Comparison of ENCODE assay signal across 21 cellular contexts in genomic region chr3:183492849-183493179, GRCh38.
DNase-seq lines count a peak whose midpoint lies in the region; ATAC-seq, FAIRE-seq and TF ChIP-seq lines count a peak whose summit lies in the region.
"Had no signal": no experiment of that assay in that cellular context is flagged by ENCODE, and none has a peak within 500 bp of the region (broad histone marks: within the 10 kb centered on the region; RNA-seq: fewer than 3 reads in every experiment).

No MANE protein-coding gene starts in this region.

- no peak for DNase-seq in activated naive CD4-positive, alpha-beta T cell treated with anti-CD3 and anti-CD28 coated beads, Interleukin-2, amount 50 U/mL, for 72 hours (ENCODE audit: low spot score in 2 of 2)
- DNase-seq in activated naive CD4-positive, alpha-beta T cell treated with anti-CD3 and anti-CD28 coated beads, Interleukin-2, amount 50 U/mL, for 16 hours, result no peak
- DNase-seq in amniotic epithelial cell (ENCODE audit: low read depth), result peak; percentile 51
- peak; percentile 64 for DNase-seq in epithelial cell of prostate (ENCODE audit: low read depth, low spot score)
- DNase-seq in DMS53 treated with DMSO at 0.1 percent for 48 hours (lab: John Stamatoyannopoulos, UW; ENCODE audit: unreplicated experiment), result no peak
- no peak for DNase-seq in GM12891 (ENCODE audit: insufficient read length, low spot score)
- DNase-seq in activated naive CD8-positive, alpha-beta T cell treated with anti-CD3 and anti-CD28 coated beads for 36 hours, result no peak
- DNase-seq: COR-L47, DMS153, HFFc6, MG63, NCI-H1092 treated with DMSO at 0.1 percent for 48 hours, NCI-H1694, NCI-H446 had no signal

- TF ChIP-seq POLR2A in GM12891 (IDR thresholded peaks at IDR 0.05; ENCODE audit: low read depth, low read length), result no peak

- no peak for ATAC-seq in activated naive CD4-positive, alpha-beta T cell treated with anti-CD3 and anti-CD28 coated beads, Interleukin-2, amount 50 U/mL, for 72 hours
- ATAC-seq in stimulated activated memory B cell treated with anti-CD40 and anti-IgM and Interleukin-4, amounts not matched to agents 10 μg/mL and 1 μg/mL and 100 μg/mL, for 72 hours, result no peak
- ATAC-seq: GM12878, Right ventricle myocardium inferior had no signal

- FAIRE-seq in GM12891 (lab: Jason Lieb, UNC), result no peak
- FAIRE-seq: GM12878, GM19239 had no signal

- no peak overlapping the region for H3K4me3 Mint-ChIP-seq in stimulated activated memory B cell treated with anti-CD40 and anti-IgM and Interleukin-4, amounts not matched to agents 10 μg/mL and 1 μg/mL and 100 μg/mL, for 72 hours
- H3K4me3 Mint-ChIP-seq in activated naive CD8-positive, alpha-beta T cell treated with anti-CD3 and anti-CD28 coated beads for 36 hours, result no peak overlapping the region
- H3K4me3 Mint-ChIP-seq: HFFc6 had no signal

- H3K27ac Mint-ChIP-seq in activated naive CD4-positive, alpha-beta T cell treated with anti-CD3 and anti-CD28 coated beads, Interleukin-2, amount 50 U/mL, for 72 hours, result peak overlapping the region; percentile 7 to 45
- peak overlapping the region; percentile 44 for H3K27ac Mint-ChIP-seq in stimulated activated memory B cell treated with anti-CD40 and anti-IgM and Interleukin-4, amounts not matched to agents 10 μg/mL and 1 μg/mL and 100 μg/mL, for 72 hours
- no peak overlapping the region for H3K27ac Mint-ChIP-seq in activated naive CD8-positive, alpha-beta T cell treated with anti-CD3 and anti-CD28 coated beads for 36 hours
- H3K27ac Mint-ChIP-seq: HFFc6 had no signal

- H3K36me3 Mint-ChIP-seq in activated naive CD4-positive, alpha-beta T cell treated with anti-CD3 and anti-CD28 coated beads, Interleukin-2, amount 50 U/mL, for 72 hours, result peaks cover 22 to 26% of the 10 kb centered on the region in 2 donors
- H3K36me3 Mint-ChIP-seq in stimulated activated memory B cell treated with anti-CD40 and anti-IgM and Interleukin-4, amounts not matched to agents 10 μg/mL and 1 μg/mL and 100 μg/mL, for 72 hours, result peaks cover 44% of the 10 kb centered on the region
- H3K36me3 Mint-ChIP-seq in activated naive CD8-positive, alpha-beta T cell treated with anti-CD3 and anti-CD28 coated beads for 36 hours, result peaks cover 26% of the 10 kb centered on the region

- peak overlapping the region; percentile 69 for H3K27ac ChIP-seq in epithelial cell of prostate
- H3K27ac ChIP-seq: C4-2B, KMS-11, PC-9 had no signal

- H3K27me3 Mint-ChIP-seq in stimulated activated memory B cell treated with anti-CD40 and anti-IgM and Interleukin-4, amounts not matched to agents 10 μg/mL and 1 μg/mL and 100 μg/mL, for 72 hours, result no peaks in the 10 kb centered on the region
- H3K27me3 Mint-ChIP-seq in activated naive CD8-positive, alpha-beta T cell treated with anti-CD3 and anti-CD28 coated beads for 36 hours, result no peaks in the 10 kb centered on the region

- H3K4me1 Mint-ChIP-seq in stimulated activated memory B cell treated with anti-CD40 and anti-IgM and Interleukin-4, amounts not matched to agents 10 μg/mL and 1 μg/mL and 100 μg/mL, for 72 hours, result peaks cover 8% of the 10 kb centered on the region
- H3K4me1 Mint-ChIP-seq in activated naive CD8-positive, alpha-beta T cell treated with anti-CD3 and anti-CD28 coated beads for 36 hours, result no peaks in the 10 kb centered on the region

- no peaks in the 10 kb centered on the region for H3K9me3 Mint-ChIP-seq in activated naive CD4-positive, alpha-beta T cell treated with anti-CD3 and anti-CD28 coated beads, Interleukin-2, amount 50 U/mL, for 72 hours
- H3K9me3 Mint-ChIP-seq in stimulated activated memory B cell treated with anti-CD40 and anti-IgM and Interleukin-4, amounts not matched to agents 10 μg/mL and 1 μg/mL and 100 μg/mL, for 72 hours, result no peaks in the 10 kb centered on the region
- H3K9me3 Mint-ChIP-seq in activated naive CD8-positive, alpha-beta T cell treated with anti-CD3 and anti-CD28 coated beads for 36 hours, result no peaks in the 10 kb centered on the region
- H3K9me3 Mint-ChIP-seq: HFFc6 had no signal

TF ChIP-seq in GM12891, 5 proteins besides CTCF, POLR2A, EP300 and RAD21:
- TF ChIP-seq POU2F2 (IDR thresholded peaks at IDR 0.05; ENCODE audit: low read depth, low read length) (no peak), PAX5 (IDR thresholded peaks at IDR 0.05; ENCODE audit: insufficient read depth, low read length, severe bottlenecking) (no peak)

Comparison
In these comparisons a context has a peak if more than half of its experiments do, and no peak if none do; other contexts are left out.
1. DNase-seq: peak in amniotic epithelial cell (single experiment) and epithelial cell of prostate (single experiment); none in activated naive CD4-positive, alpha-beta T cell treated with anti-CD3 and anti-CD28 coated beads, Interleukin-2, amount 50 U/mL, for 72 hours (0 of 2), activated naive CD4-positive, alpha-beta T cell treated with anti-CD3 and anti-CD28 coated beads, Interleukin-2, amount 50 U/mL, for 16 hours (single experiment), DMS53 treated with DMSO at 0.1 percent for 48 hours (single experiment), GM12891 (single experiment) and activated naive CD8-positive, alpha-beta T cell treated with anti-CD3 and anti-CD28 coated beads for 36 hours (single experiment).